In genomic region chr6:126339796-126340750, GRCh38 we compare ENCODE assay signal across 8 cellular contexts. TPM values are rescaled to one million over a fixed set of nuclear protein-coding genes. Genes with fewer than 3 reads are reported as not detected.
DNase-seq lines count a peak whose midpoint lies in the region; ATAC-seq and TF ChIP-seq lines count a peak whose summit lies in the region.

Gene CENPW (plus strand): TSS chr6:126340115. CDS start chr6:126340274, 159 bp downstream.

- no peak for TF ChIP-seq CTCF in OCI-LY3 (IDR thresholded peaks at IDR 0.05; ENCODE audit: low read depth, low read length)
- no peak for TF ChIP-seq CTCF in mucosa of descending colon (IDR thresholded peaks at IDR 0.05)

- peaks cover 9% of the 10 kb centered on the region for H3K4me1 ChIP-seq in OCI-LY3 (ENCODE audit: low read length)
- peaks cover 15% of the 10 kb centered on the region for H3K4me1 ChIP-seq in mucosa of descending colon (ENCODE audit: low read depth)

- H3K9me3 ChIP-seq in OCI-LY3 (ENCODE audit: insufficient read depth, low read length) (no peaks in the 10 kb centered on the region), mucosa of descending colon (no peaks in the 10 kb centered on the region)

- H4K20me1 ChIP-seq in OCI-LY3 (ENCODE audit: insufficient read depth, low read length): no peaks in the 10 kb centered on the region

- peak within 1 kb of the TSS; percentile 93 for H3K4me2 ChIP-seq in OCI-LY3 (ENCODE audit: low read length)

- intact Hi-C loops in mucosa of descending colon (cut with DNase I, micrococcal nuclease): no loop called here

- peak within 1 kb of the TSS; percentile 97 for H2AFZ ChIP-seq in OCI-LY3 (ENCODE audit: low read depth, low read length)

- H3K4me3 ChIP-seq in OCI-LY3 (ENCODE audit: low read length) (peak within 1 kb of the TSS; percentile 93), mucosa of descending colon (peak within 1 kb of the TSS; percentile 25)

- ATAC-seq in GM21528 (IDR thresholded peaks at IDR 0.05; ENCODE audit: low FRiP score, unreplicated experiment) (peak; percentile 96), mucosa of descending colon (peak; percentile 100)

- DNase-seq in DMS153 (lab: John Stamatoyannopoulos, UW) (peak; percentile 81), HuH-7 (ENCODE audit: low spot score) (peak; percentile 70), epithelial cell of prostate (ENCODE audit: low read depth, low spot score) (peak; percentile 48), mucosa of descending colon (peak; percentile 94 to 99 (median 96))
- DNase-seq in activated CD8-positive, alpha-beta memory T cell treated with anti-CD3 and anti-CD28 coated beads, Interleukin-2, amount 50 U/mL, for 4 hours: peak; percentile 92
- DNase-seq in stimulated activated CD8-positive, alpha-beta memory T cell treated with anti-CD3 and anti-CD28 coated beads, Interleukin-4, amount 100 ng/mL, for 1 hour (ENCODE audit: low read depth in 2 of 2, low spot score in 1 of 2): peak; percentile 77 to 82

- H3K36me3 ChIP-seq in OCI-LY3 (replicated peaks; ENCODE audit: low read depth, low read length) (no peaks in the 10 kb centered on the region), mucosa of descending colon (ENCODE audit: low read depth) (no peaks in the 10 kb centered on the region)

- H3K79me2 ChIP-seq in OCI-LY3 (ENCODE audit: low read length): peaks cover 41% of the 10 kb centered on the region

- peak within 1 kb of the TSS; percentile 74 for H3K9ac ChIP-seq in OCI-LY3 (ENCODE audit: low read length)

- H3K27me3 ChIP-seq in OCI-LY3 (ENCODE audit: low read depth, low read length): no peaks in the 10 kb centered on the region

- H3K27ac ChIP-seq in OCI-LY3 (ENCODE audit: low read length): peak within 1 kb of the TSS; percentile 70
- peak within 1 kb of the TSS; percentile 18 for H3K27ac ChIP-seq in epithelial cell of prostate

RNA-seq across cellular contexts. Expression of gene CENPW, which starts in this region (rescaled TPM):
- 10 to 100 TPM in 1 of 3 donors, 1 to 10 TPM in 2; 4.1 to 30.7 (median 9.8) TPM for total RNA-seq in mucosa of descending colon

Comparison
In these comparisons a context has a peak if more than half of its experiments do, and no peak if none do; other contexts are left out.
1. Peak in every context shown above with its lines: DNase-seq, ATAC-seq, H3K4me3 ChIP-seq and H3K27ac ChIP-seq.